ENCODE assay signal across 9 cellular contexts in the genomic region with DNA sequence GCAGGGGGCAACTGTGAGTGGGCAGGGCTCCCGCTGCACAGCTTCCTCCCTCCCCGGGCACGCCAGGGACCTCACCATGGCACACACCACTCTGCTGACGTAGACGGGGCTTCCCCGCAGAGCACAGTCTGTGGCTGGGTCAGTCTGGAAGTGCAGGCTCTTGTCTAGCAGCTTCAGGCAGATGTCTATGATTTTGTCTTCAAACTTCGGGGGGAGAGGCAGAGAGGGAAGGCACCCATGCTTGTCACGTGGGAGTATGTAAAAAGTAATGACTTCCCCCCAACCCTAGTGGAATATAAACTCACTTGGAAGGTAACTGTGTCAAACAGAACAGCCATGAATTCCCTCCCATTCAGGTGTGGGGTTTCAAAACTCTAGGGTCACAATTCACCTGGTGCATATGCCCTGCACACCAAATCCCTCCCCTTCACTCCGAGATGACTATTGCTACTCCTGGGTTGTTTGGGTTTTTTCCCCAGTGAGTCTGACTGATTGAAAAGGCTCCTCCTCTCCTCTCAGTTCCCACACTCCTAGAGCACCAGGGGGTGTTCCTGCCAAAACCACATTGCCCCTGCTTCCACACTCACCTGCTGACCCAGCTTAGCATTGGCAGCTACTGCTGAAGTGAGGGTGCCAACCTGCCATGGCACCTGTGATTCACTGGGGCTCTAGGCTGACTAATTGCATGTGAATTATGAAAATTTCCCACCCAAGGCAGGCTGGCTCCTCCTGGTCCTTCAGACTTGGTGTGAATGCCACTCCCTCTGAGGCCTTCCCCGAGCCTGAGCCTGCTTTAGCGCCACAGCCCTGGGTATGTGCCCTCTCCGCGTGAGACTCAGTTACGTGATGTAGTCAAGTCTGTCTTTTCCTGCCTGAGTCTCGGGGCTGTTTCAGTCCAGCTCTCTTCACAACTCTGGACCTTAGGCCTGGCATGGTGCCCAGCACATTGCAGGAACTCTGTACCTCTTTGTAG. TPM values are rescaled to one million over a fixed set of nuclear protein-coding genes. Genes with fewer than 3 reads are reported as not detected.
DNase-seq lines count a peak whose midpoint lies in the region; ATAC-seq and TF ChIP-seq lines count a peak whose summit lies in the region.
"Had no signal": no experiment of that assay in that cellular context is flagged by ENCODE, and none has a peak within 500 bp of the region (broad histone marks: within the 10 kb centered on the region; RNA-seq: fewer than 3 reads in every experiment).

No MANE protein-coding gene starts in this region.

- TF ChIP-seq CTCF in natural killer cell (IDR thresholded peaks at IDR 0.05) = no peak

- H3K9me3 Mint-ChIP-seq in activated naive CD4-positive, alpha-beta T cell treated with anti-CD3 and anti-CD28 coated beads, Interleukin-2, amount 50 U/mL, for 72 hours = peaks cover 0 to 6% of the 10 kb centered on the region in 2 donors
- H3K9me3 Mint-ChIP-seq in activated naive CD4-positive, alpha-beta T cell treated with anti-CD3 and anti-CD28 coated beads, Interleukin-2, amount 10 ng/mL, durations not matched to agents 7 days and 5 days = no peaks in the 10 kb centered on the region
- no peaks in the 10 kb centered on the region for H3K9me3 Mint-ChIP-seq in natural killer cell

- DNase-seq in activated naive CD4-positive, alpha-beta T cell treated with anti-CD3 and anti-CD28 coated beads, Interleukin-2, amount 50 U/mL, for 72 hours (ENCODE audit: low spot score in 2 of 2) = peak in 1 of 2 donors; percentile 76
- no peak for DNase-seq in activated naive CD4-positive, alpha-beta T cell treated with anti-CD3 and anti-CD28 coated beads, Interleukin-2, amount 10 ng/mL, durations not matched to agents 7 days and 5 days
- DNase-seq in astrocyte of the hippocampus (ENCODE audit: low read depth, low spot score) = peak; percentile 89
- DNase-seq in natural killer cell = no peak
- no peak for DNase-seq in NCI-H82 treated with DMSO at 0.1 percent for 48 hours (lab: John Stamatoyannopoulos, UW; ENCODE audit: unreplicated experiment)
- DNase-seq in DMS114 treated with DMSO at 0.1 percent for 48 hours (lab: John Stamatoyannopoulos, UW; ENCODE audit: unreplicated experiment) = no peak

- peaks cover 37% of the 10 kb centered on the region for H3K27me3 Mint-ChIP-seq in activated naive CD4-positive, alpha-beta T cell treated with anti-CD3 and anti-CD28 coated beads, Interleukin-2, amount 10 ng/mL, durations not matched to agents 7 days and 5 days
- H3K27me3 Mint-ChIP-seq in natural killer cell (ENCODE audit: low read depth in 2 of 2) = peaks cover 3 to 8% of the 10 kb centered on the region in 2 donors

- CTCF ChIA-PET in activated naive CD4-positive, alpha-beta T cell treated with anti-CD3 and anti-CD28 coated beads, Interleukin-2, amount 10 ng/mL, durations not matched to agents 7 days and 5 days (lab: Charles Lee) = interaction anchor here (0.8 to 2.8 kb wide), 3 partner anchors 15 to 28 kb away, joined by 3 to 10 read pairs (median 7); no protein-coding TSS in a partner anchor

- H3K4me3 Mint-ChIP-seq in activated naive CD4-positive, alpha-beta T cell treated with anti-CD3 and anti-CD28 coated beads, Interleukin-2, amount 10 ng/mL, durations not matched to agents 7 days and 5 days = no peak overlapping the region
- H3K4me3 Mint-ChIP-seq in natural killer cell = no peak overlapping the region

- peaks cover 26% of the 10 kb centered on the region for H3K4me1 Mint-ChIP-seq in activated naive CD4-positive, alpha-beta T cell treated with anti-CD3 and anti-CD28 coated beads, Interleukin-2, amount 10 ng/mL, durations not matched to agents 7 days and 5 days
- peaks cover 12 to 19% of the 10 kb centered on the region in 2 donors for H3K4me1 Mint-ChIP-seq in natural killer cell

- peak; percentile 48 to 70 for ATAC-seq in activated naive CD4-positive, alpha-beta T cell treated with anti-CD3 and anti-CD28 coated beads, Interleukin-2, amount 50 U/mL, for 72 hours
- ATAC-seq in HG03354 (IDR thresholded peaks at IDR 0.05; ENCODE audit: poor library complexity, severe bottlenecking, unreplicated experiment) (peak; percentile 38), natural killer cell (peak; percentile 64 to 77 (median 69)), GM18517 (IDR thresholded peaks at IDR 0.05; ENCODE audit: unreplicated experiment) (no peak)

- H3K36me3 Mint-ChIP-seq in activated naive CD4-positive, alpha-beta T cell treated with anti-CD3 and anti-CD28 coated beads, Interleukin-2, amount 50 U/mL, for 72 hours = no peaks in the 10 kb centered on the region
- H3K36me3 Mint-ChIP-seq in activated naive CD4-positive, alpha-beta T cell treated with anti-CD3 and anti-CD28 coated beads, Interleukin-2, amount 10 ng/mL, durations not matched to agents 7 days and 5 days = no peaks in the 10 kb centered on the region
- no peaks in the 10 kb centered on the region for H3K36me3 Mint-ChIP-seq in natural killer cell

- peak overlapping the region in 1 of 2 donors; percentile 71 for H3K27ac Mint-ChIP-seq in activated naive CD4-positive, alpha-beta T cell treated with anti-CD3 and anti-CD28 coated beads, Interleukin-2, amount 50 U/mL, for 72 hours
- no peak overlapping the region for H3K27ac Mint-ChIP-seq in activated naive CD4-positive, alpha-beta T cell treated with anti-CD3 and anti-CD28 coated beads, Interleukin-2, amount 10 ng/mL, durations not matched to agents 7 days and 5 days
- peak overlapping the region in 1 of 2 donors; percentile 41 for H3K27ac Mint-ChIP-seq in natural killer cell

- intact Hi-C loops in natural killer cell (cut with micrococcal nuclease) = no loop called here

RNA-seq across cellular contexts. Expression of a gene that starts 13.0 kb away (rescaled TPM):
- total RNA-seq in activated naive CD4-positive, alpha-beta T cell treated with anti-CD3 and anti-CD28 coated beads, Interleukin-2, amount 50 U/mL, for 72 hours = under 1 TPM in 1 of 2 donors, not detected in 1; 0.45 TPM
- total RNA-seq in natural killer cell = not detected
- total RNA-seq: liver had no signal

RNA-seq across cellular contexts. Expression of a gene that starts 32.9 kb away (rescaled TPM):
- total RNA-seq in activated naive CD4-positive, alpha-beta T cell treated with anti-CD3 and anti-CD28 coated beads, Interleukin-2, amount 50 U/mL, for 72 hours = not detected
- total RNA-seq in natural killer cell = not detected

RNA-seq across cellular contexts. Expression of a gene that starts 48.3 kb away (rescaled TPM):
- total RNA-seq in activated naive CD4-positive, alpha-beta T cell treated with anti-CD3 and anti-CD28 coated beads, Interleukin-2, amount 50 U/mL, for 72 hours = not detected
- not detected for total RNA-seq in natural killer cell
- total RNA-seq: liver had no signal
